Comparison of ENCODE assay signal across 1 cellular context in genomic region chr18:46343456-46343855, GRCh38.
A peak's percentile ranks its signal among the peaks of the same experiment; 100 is the strongest.
TF ChIP-seq lines count a peak whose summit lies in the region.

No MANE protein-coding gene starts in this region.

TF ChIP-seq in liver, 16 proteins besides CTCF, POLR2A, EP300 and RAD21 (continued from another document):
- no peak for TF ChIP-seq REST (IDR thresholded peaks at IDR 0.05)
- no peak for TF ChIP-seq ZBTB33 (IDR thresholded peaks at IDR 0.05)
- peak; percentile 36 for TF ChIP-seq FOXA1 (IDR thresholded peaks at IDR 0.05)
- TF ChIP-seq NR2F2 (IDR thresholded peaks at IDR 0.05), result no peak
